ENCODE assay signal across 29 cellular contexts in genomic region chr6:137303436-137303835, GRCh38.
"Had no signal": no experiment of that assay in that cellular context is flagged by ENCODE, and none has a peak within 500 bp of the region (broad histone marks: within the 10 kb centered on the region; RNA-seq: fewer than 3 reads in every experiment).

No MANE protein-coding gene starts in this region.

- H3K36me3 Mint-ChIP-seq: activated CD4-positive, alpha-beta memory T cell treated with anti-CD3 and anti-CD28 coated beads for 36 hours; activated naive CD8-positive, alpha-beta T cell treated with anti-CD3 and anti-CD28 coated beads, Interleukin-2, amount 10 ng/mL, durations not matched to agents 7 days and 5 days had no signal

- H3K9me3 ChIP-seq: adrenal gland, SK-N-SH had no signal

- H3K27ac ChIP-seq: adrenal gland, brain microvascular endothelial cell, RWPE1, SJCRH30, VCaP had no signal

- H3K4me1 Mint-ChIP-seq: activated CD4-positive, alpha-beta T cell treated with anti-CD3 and anti-CD28 coated beads, Interleukin-2, amount 10 ng/mL, durations not matched to agents 7 days and 5 days; activated naive CD8-positive, alpha-beta T cell treated with anti-CD3 and anti-CD28 coated beads, Interleukin-2, amount 10 ng/mL, durations not matched to agents 7 days and 5 days had no signal

- H3K27me3 ChIP-seq: adrenal gland, brain microvascular endothelial cell, SJCRH30 had no signal

- H3K36me3 ChIP-seq: adrenal gland, brain microvascular endothelial cell, SJCRH30 had no signal

- H3K27me3 Mint-ChIP-seq: activated CD4-positive, alpha-beta memory T cell treated with anti-CD3 and anti-CD28 coated beads for 36 hours had no signal

- H3K4me3 Mint-ChIP-seq: activated CD4-positive, alpha-beta memory T cell treated with anti-CD3 and anti-CD28 coated beads for 36 hours; activated CD4-positive, alpha-beta T cell treated with anti-CD3 and anti-CD28 coated beads, Interleukin-2, amount 10 ng/mL, durations not matched to agents 7 days and 5 days; activated naive CD8-positive, alpha-beta T cell treated with anti-CD3 and anti-CD28 coated beads, Interleukin-2, amount 10 ng/mL, durations not matched to agents 7 days and 5 days; activated T-cell treated with anti-CD3 and anti-CD28 coated beads, Interleukin-2, amount 50 U/mL, for 4 hours had no signal

- H3K9me3 Mint-ChIP-seq: activated CD4-positive, alpha-beta memory T cell treated with anti-CD3 and anti-CD28 coated beads for 36 hours; activated CD4-positive, alpha-beta T cell treated with anti-CD3 and anti-CD28 coated beads, Interleukin-2, amount 10 ng/mL, durations not matched to agents 7 days and 5 days; activated T-cell treated with anti-CD3 and anti-CD28 coated beads, Interleukin-2, amount 50 U/mL, for 4 hours had no signal

- ATAC-seq: activated T-cell treated with anti-CD3 and anti-CD28 coated beads, Interleukin-2, amount 50 U/mL, for 4 hours; K562; Panc1 had no signal

- H3K9ac ChIP-seq: SK-N-SH had no signal

- H3K4me2 ChIP-seq: SK-N-SH had no signal

- DNase-seq: activated CD4-positive, alpha-beta T cell treated with anti-CD3 and anti-CD28 coated beads, Interleukin-2, amount 10 ng/mL, durations not matched to agents 7 days and 5 days; activated CD4-positive, CD25-positive, alpha-beta regulatory T cell; activated CD8-positive, alpha-beta memory T cell treated with anti-CD3 and anti-CD28 coated beads for 24 hours; activated gamma-delta T cell; activated naive CD4-positive, alpha-beta T cell treated with anti-CD3 and anti-CD28 coated beads, Interleukin-2, amount 50 U/mL, for 16 hours; activated naive CD8-positive, alpha-beta T cell treated with anti-CD3 and anti-CD28 coated beads, Interleukin-2, amount 10 ng/mL, durations not matched to agents 7 days and 5 days; activated T-cell treated with anti-CD3 and anti-CD28 coated beads, Interleukin-2, amount 50 U/mL, for 4 hours; adrenal gland; aorta; brain microvascular endothelial cell; caudate nucleus; Karpas-422; NCI-H1105 treated with DMSO at 0.1 percent for 48 hours; NCI-H146; NCI-H187 treated with DMSO at 0.1 percent for 48 hours; NCI-H2081 treated with DMSO at 0.1 percent for 48 hours; NCI-H446 treated with DMSO at 0.1 percent for 48 hours; NCI-H526 treated with DMSO at 0.1 percent for 48 hours; NK-92 treated with Interleukin-12 subunit alpha and Interleukin-12 subunit beta, amount 100 ng/mL, for 24 hours; OCI-M1; Right ventricle myocardium superior; SJCRH30; SK-N-SH; T-helper 1 cell had no signal

- H3K27ac Mint-ChIP-seq: activated CD4-positive, alpha-beta memory T cell treated with anti-CD3 and anti-CD28 coated beads for 36 hours; activated CD4-positive, alpha-beta T cell treated with anti-CD3 and anti-CD28 coated beads, Interleukin-2, amount 10 ng/mL, durations not matched to agents 7 days and 5 days; activated naive CD8-positive, alpha-beta T cell treated with anti-CD3 and anti-CD28 coated beads, Interleukin-2, amount 10 ng/mL, durations not matched to agents 7 days and 5 days had no signal

- H3K4me3 ChIP-seq: adrenal gland, K562, SJCRH30 had no signal
